In the genomic region with DNA sequence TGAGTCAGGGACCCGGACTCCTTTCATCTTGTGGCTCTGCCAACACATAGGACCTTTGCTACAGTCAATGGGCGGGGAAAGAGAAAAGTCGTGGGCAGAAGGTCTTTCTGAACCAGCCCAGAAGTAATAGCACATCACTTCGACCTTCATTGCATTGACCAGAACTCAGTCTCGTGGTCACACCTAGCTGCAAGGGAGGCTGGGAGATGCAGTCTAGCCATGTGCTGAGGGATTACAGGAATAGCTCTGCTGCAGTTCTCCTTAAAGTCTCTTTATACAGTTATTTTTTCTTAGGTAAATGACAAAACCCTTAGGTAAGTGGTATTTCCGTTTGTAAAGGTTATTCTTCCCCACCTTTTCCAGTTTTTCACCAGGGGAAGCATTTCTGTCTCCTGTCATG, we compare ENCODE assay signal across 39 cellular contexts. TPM values are rescaled to one million over a fixed set of nuclear protein-coding genes. Genes with fewer than 3 reads are reported as not detected.
"Had no signal": no experiment of that assay in that cellular context is flagged by ENCODE, and none has a peak within 500 bp of the region (broad histone marks: within the 10 kb centered on the region; RNA-seq: fewer than 3 reads in every experiment).

No MANE protein-coding gene starts in this region.

- H3K4me1 ChIP-seq: adrenal gland, ascending aorta, body of pancreas, breast epithelium had no signal

- H3K36me3 Mint-ChIP-seq: activated naive CD4-positive, alpha-beta T cell treated with anti-CD3 and anti-CD28 coated beads, Interleukin-2, amount 10 ng/mL, durations not matched to agents 7 days and 5 days; activated naive CD4-positive, alpha-beta T cell treated with anti-CD3 and anti-CD28 coated beads, Interleukin-2, amount 50 U/mL, for 24 hours; activated naive CD4-positive, alpha-beta T cell treated with anti-CD3 and anti-CD28 coated beads, Interleukin-2, amount 50 U/mL, for 72 hours; activated naive CD8-positive, alpha-beta T cell; activated naive CD8-positive, alpha-beta T cell treated with anti-CD3 and anti-CD28 coated beads for 36 hours; activated naive CD8-positive, alpha-beta T cell treated with anti-CD3 and anti-CD28 coated beads, Interleukin-2, amount 10 ng/mL, durations not matched to agents 7 days and 5 days had no signal

- H3K27ac ChIP-seq: adrenal gland, ascending aorta, body of pancreas, brain microvascular endothelial cell, breast epithelium, cardiac muscle cell had no signal

- H3K4me1 Mint-ChIP-seq: activated naive CD4-positive, alpha-beta T cell treated with anti-CD3 and anti-CD28 coated beads, Interleukin-2, amount 10 ng/mL, durations not matched to agents 7 days and 5 days; activated naive CD4-positive, alpha-beta T cell treated with anti-CD3 and anti-CD28 coated beads, Interleukin-2, amount 50 U/mL, for 24 hours; activated naive CD8-positive, alpha-beta T cell treated with anti-CD3 and anti-CD28 coated beads for 36 hours; activated naive CD8-positive, alpha-beta T cell treated with anti-CD3 and anti-CD28 coated beads, Interleukin-2, amount 10 ng/mL, durations not matched to agents 7 days and 5 days; activated naive CD8-positive, alpha-beta T cell treated with anti-CD3 and anti-CD28 coated beads, Interleukin-2, amount 50 U/mL, for 24 hours; activated T-helper 17 cell treated with anti-CD3 and anti-CD28 coated beads, Interleukin-2, amount 50 U/mL, for 72 hours; central memory CD8-positive, alpha-beta T cell had no signal

- H3K4me3 ChIP-seq: adrenal gland, ascending aorta, body of pancreas, breast epithelium, cardiac muscle cell had no signal

- DNase-seq: activated effector memory CD4-positive, alpha-beta T cell treated with anti-CD3 and anti-CD28 coated beads, Interleukin-2, amount 50 U/mL, for 16 hours; activated effector memory CD4-positive, alpha-beta T cell treated with Interleukin-2 at 50 U/mL for 16 hours; activated gamma-delta T cell; activated gamma-delta T cell treated with Interleukin-2 at 50 U/mL for 16 hours; activated naive CD4-positive, alpha-beta T cell; activated naive CD4-positive, alpha-beta T cell treated with anti-CD3 and anti-CD28 coated beads for 36 hours; activated naive CD4-positive, alpha-beta T cell treated with anti-CD3 and anti-CD28 coated beads, Interleukin-2, amount 10 ng/mL, durations not matched to agents 7 days and 5 days; activated naive CD4-positive, alpha-beta T cell treated with anti-CD3 and anti-CD28 coated beads, Interleukin-2, amount 50 U/mL, for 16 hours; activated naive CD4-positive, alpha-beta T cell treated with Interleukin-2 at 50 U/mL for 16 hours; activated naive CD8-positive, alpha-beta T cell treated with anti-CD3 and anti-CD28 coated beads for 36 hours; activated naive CD8-positive, alpha-beta T cell treated with anti-CD3 and anti-CD28 coated beads, Interleukin-2, amount 10 ng/mL, durations not matched to agents 7 days and 5 days; activated naive CD8-positive, alpha-beta T cell treated with anti-CD3 and anti-CD28 coated beads, Interleukin-2, amount 50 U/mL, for 24 hours; activated T-cell treated with anti-CD3 and anti-CD28 coated beads, Interleukin-2, amount 50 U/mL, for 1 hour; activated T-cell treated with anti-CD3 and anti-CD28 coated beads, Interleukin-2, amount 50 U/mL, for 24 hours; activated T-cell treated with anti-CD3 and anti-CD28 coated beads, Interleukin-2, amount 50 U/mL, for 4 hours; activated T-cell treated with anti-CD3 and anti-CD28 coated beads, Interleukin-2, amount 50 U/mL, for 48 hours; activated T-cell treated with anti-CD3 and anti-CD28 coated beads, Interleukin-2, amount 50 U/mL, for 72 hours; adrenal gland; amniotic stem cell; amygdala; anterior cingulate cortex; aorta; body of pancreas; brain microvascular endothelial cell; caudate nucleus; central memory CD4-positive, alpha-beta T cell; cerebellar nuclear complex had no signal

- H3K4me3 Mint-ChIP-seq: activated naive CD4-positive, alpha-beta T cell treated with anti-CD3 and anti-CD28 coated beads for 36 hours; activated naive CD4-positive, alpha-beta T cell treated with anti-CD3 and anti-CD28 coated beads, Interleukin-2, amount 10 ng/mL, durations not matched to agents 7 days and 5 days; activated naive CD4-positive, alpha-beta T cell treated with anti-CD3 and anti-CD28 coated beads, Interleukin-2, amount 50 U/mL, for 24 hours; activated naive CD8-positive, alpha-beta T cell; activated naive CD8-positive, alpha-beta T cell treated with anti-CD3 and anti-CD28 coated beads for 36 hours; activated naive CD8-positive, alpha-beta T cell treated with anti-CD3 and anti-CD28 coated beads, Interleukin-2, amount 10 ng/mL, durations not matched to agents 7 days and 5 days; activated naive CD8-positive, alpha-beta T cell treated with anti-CD3 and anti-CD28 coated beads, Interleukin-2, amount 50 U/mL, for 24 hours; activated T-cell treated with anti-CD3 and anti-CD28 coated beads, Interleukin-2, amount 50 U/mL, for 24 hours; activated T-cell treated with anti-CD3 and anti-CD28 coated beads, Interleukin-2, amount 50 U/mL, for 4 hours; activated T-cell treated with anti-CD3 and anti-CD28 coated beads, Interleukin-2, amount 50 U/mL, for 72 hours; activated T-helper 17 cell treated with anti-CD3 and anti-CD28 coated beads, Interleukin-2, amount 50 U/mL, for 72 hours; brain; central memory CD8-positive, alpha-beta T cell had no signal

- H3K27me3 ChIP-seq: adrenal gland, ascending aorta, body of pancreas, brain microvascular endothelial cell, breast epithelium had no signal

- H3K27me3 Mint-ChIP-seq: activated naive CD8-positive, alpha-beta T cell treated with anti-CD3 and anti-CD28 coated beads for 36 hours; activated naive CD8-positive, alpha-beta T cell treated with anti-CD3 and anti-CD28 coated beads, Interleukin-2, amount 50 U/mL, for 24 hours; activated T-cell treated with anti-CD3 and anti-CD28 coated beads, Interleukin-2, amount 50 U/mL, for 24 hours; brain had no signal

- H3K9me3 ChIP-seq: adrenal gland, ascending aorta, body of pancreas, breast epithelium had no signal

- H3K27ac Mint-ChIP-seq: activated naive CD4-positive, alpha-beta T cell treated with anti-CD3 and anti-CD28 coated beads for 36 hours; activated naive CD4-positive, alpha-beta T cell treated with anti-CD3 and anti-CD28 coated beads, Interleukin-2, amount 10 ng/mL, durations not matched to agents 7 days and 5 days; activated naive CD4-positive, alpha-beta T cell treated with anti-CD3 and anti-CD28 coated beads, Interleukin-2, amount 50 U/mL, for 24 hours; activated naive CD4-positive, alpha-beta T cell treated with anti-CD3 and anti-CD28 coated beads, Interleukin-2, amount 50 U/mL, for 72 hours; activated naive CD8-positive, alpha-beta T cell; activated naive CD8-positive, alpha-beta T cell treated with anti-CD3 and anti-CD28 coated beads for 36 hours; activated naive CD8-positive, alpha-beta T cell treated with anti-CD3 and anti-CD28 coated beads, Interleukin-2, amount 10 ng/mL, durations not matched to agents 7 days and 5 days; activated naive CD8-positive, alpha-beta T cell treated with anti-CD3 and anti-CD28 coated beads, Interleukin-2, amount 50 U/mL, for 24 hours; activated T-cell treated with anti-CD3 and anti-CD28 coated beads, Interleukin-2, amount 50 U/mL, for 24 hours; activated T-cell treated with anti-CD3 and anti-CD28 coated beads, Interleukin-2, amount 50 U/mL, for 72 hours; activated T-helper 17 cell treated with anti-CD3 and anti-CD28 coated beads, Interleukin-2, amount 50 U/mL, for 72 hours; activated T-helper 2 cell treated with anti-CD3 and anti-CD28 coated beads, Interferon-gamma antibody, Interleukin-2, Interleukin-4, amounts not matched to agents 10 μg/mL and 5 μg/mL and 100 μg/mL, durations not matched to agents 14 hours and 24 hours and 36 hours; brain had no signal

- H3K36me3 ChIP-seq: adrenal gland, ascending aorta, brain microvascular endothelial cell, breast epithelium, cardiac muscle cell had no signal

- ATAC-seq: activated naive CD4-positive, alpha-beta T cell treated with anti-CD3 and anti-CD28 coated beads, Interleukin-2, amount 50 U/mL, for 72 hours; activated naive CD8-positive, alpha-beta T cell treated with anti-CD3 and anti-CD28 coated beads, Interleukin-2, amount 50 U/mL, for 24 hours; activated T-cell treated with anti-CD3 and anti-CD28 coated beads, Interleukin-2, amount 50 U/mL, for 4 hours; activated T-cell treated with anti-CD3 and anti-CD28 coated beads, Interleukin-2, amount 50 U/mL, for 72 hours; activated T-helper 17 cell treated with anti-CD3 and anti-CD28 coated beads, Interleukin-2, amount 50 U/mL, for 72 hours; body of pancreas had no signal

- H3K9me3 Mint-ChIP-seq: activated naive CD4-positive, alpha-beta T cell treated with anti-CD3 and anti-CD28 coated beads, Interleukin-2, amount 10 ng/mL, durations not matched to agents 7 days and 5 days; activated naive CD4-positive, alpha-beta T cell treated with anti-CD3 and anti-CD28 coated beads, Interleukin-2, amount 50 U/mL, for 24 hours; activated naive CD4-positive, alpha-beta T cell treated with anti-CD3 and anti-CD28 coated beads, Interleukin-2, amount 50 U/mL, for 72 hours; activated naive CD8-positive, alpha-beta T cell treated with anti-CD3 and anti-CD28 coated beads for 36 hours; activated naive CD8-positive, alpha-beta T cell treated with anti-CD3 and anti-CD28 coated beads, Interleukin-2, amount 50 U/mL, for 24 hours; activated T-cell treated with anti-CD3 and anti-CD28 coated beads, Interleukin-2, amount 50 U/mL, for 24 hours; activated T-cell treated with anti-CD3 and anti-CD28 coated beads, Interleukin-2, amount 50 U/mL, for 72 hours; activated T-helper 2 cell treated with anti-CD3 and anti-CD28 coated beads, Interferon-gamma antibody, Interleukin-2, Interleukin-4, amounts not matched to agents 10 μg/mL and 5 μg/mL and 100 μg/mL, durations not matched to agents 14 hours and 24 hours and 36 hours; central memory CD8-positive, alpha-beta T cell had no signal

- FAIRE-seq: astrocyte, bronchial epithelial cell had no signal

RNA-seq across cellular contexts. Expression of a gene that starts 25.4 kb away (rescaled TPM):
- total RNA-seq: activated naive CD4-positive, alpha-beta T cell treated with anti-CD3 and anti-CD28 coated beads for 36 hours; activated naive CD4-positive, alpha-beta T cell treated with anti-CD3 and anti-CD28 coated beads, Interleukin-2, amount 50 U/mL, for 72 hours; activated naive CD8-positive, alpha-beta T cell treated with anti-CD3 and anti-CD28 coated beads for 36 hours; activated naive CD8-positive, alpha-beta T cell treated with anti-CD3 and anti-CD28 coated beads, Interleukin-2, amount 10 ng/mL, durations not matched to agents 7 days and 5 days; activated T-cell treated with anti-CD3 and anti-CD28 coated beads, Interleukin-2, amount 50 U/mL, for 4 hours; activated T-cell treated with anti-CD3 and anti-CD28 coated beads, Interleukin-2, amount 50 U/mL, for 72 hours; activated T-helper 17 cell treated with anti-CD3 and anti-CD28 coated beads, Interleukin-2, amount 50 U/mL, for 72 hours; activated T-helper 2 cell treated with anti-CD3 and anti-CD28 coated beads, Interferon-gamma antibody, Interleukin-2, Interleukin-4, amounts not matched to agents 10 μg/mL and 5 μg/mL and 100 μg/mL, durations not matched to agents 14 hours and 24 hours and 36 hours had no signal
